Comparison of ENCODE assay signal across 21 cellular contexts in genomic region chr20:17794400-17794799, GRCh38.
DNase-seq lines count a peak whose midpoint lies in the region; ATAC-seq lines count a peak whose summit lies in the region.
"Had no signal": no experiment of that assay in that cellular context is flagged by ENCODE, and none has a peak within 500 bp of the region (broad histone marks: within the 10 kb centered on the region; RNA-seq: fewer than 3 reads in every experiment).

No MANE protein-coding gene starts in this region.

- intact Hi-C loops in head of caudate nucleus (cut with DNase I) (loop anchor here (10.0 kb wide), 1 partner anchor 80 kb away; no protein-coding TSS in a partner anchor), posterior vena cava (cut with DNase I) (no loop called here)

- DNase-seq in C1 segment of cervical spinal cord (lab: John Stamatoyannopoulos, UW): peak in 8 of 14 donors; percentile 11 to 60 (median 38)
- peak in 49 of 58 donors; percentile 12 to 73 (median 36) for DNase-seq in anterior cingulate cortex (lab: John Stamatoyannopoulos, UW)
- peak in 41 of 42 donors; percentile 8 to 73 (median 42) for DNase-seq in head of caudate nucleus
- peak; percentile 61 for DNase-seq in posterior vena cava (ENCODE audit: low spot score)
- DNase-seq in NK-92 treated with Interleukin-12 subunit alpha and Interleukin-12 subunit beta, amount 100 ng/mL, for 24 hours (lab: John Stamatoyannopoulos, UW): no peak
- DNase-seq: activated CD4-positive, alpha-beta T cell treated with anti-CD3 and anti-CD28 coated beads, Interleukin-2, amount 50 U/mL, for 4 hours; activated CD8-positive, alpha-beta memory T cell treated with anti-CD3 and anti-CD28 coated beads, Interleukin-2, amount 50 U/mL, for 48 hours; activated effector memory CD4-positive, alpha-beta T cell treated with Interleukin-2 at 50 U/mL for 16 hours; effector CD4-positive, alpha-beta T cell; GF-D8; GM23248; IMR-90; left colon; mucosa of descending colon; NCI-H1417 treated with DMSO at 0.1 percent for 48 hours; PC-9; stimulated activated CD8-positive, alpha-beta memory T cell treated with anti-CD3 and anti-CD28 coated beads, Interleukin-4, amount 100 ng/mL, for 48 hours; T-helper 17 cell had no signal

- ATAC-seq in HG03354 (IDR thresholded peaks at IDR 0.05; ENCODE audit: poor library complexity, severe bottlenecking, unreplicated experiment): no peak
- ATAC-seq in HG02981 (IDR thresholded peaks at IDR 0.05; ENCODE audit: unreplicated experiment): no peak
- no peak for ATAC-seq in GM21390 (IDR thresholded peaks at IDR 0.05; ENCODE audit: unreplicated experiment)
- ATAC-seq: left colon, mucosa of descending colon, T-helper 17 cell had no signal
